22 cellular contexts compared by ENCODE assay signal in the genomic region with DNA sequence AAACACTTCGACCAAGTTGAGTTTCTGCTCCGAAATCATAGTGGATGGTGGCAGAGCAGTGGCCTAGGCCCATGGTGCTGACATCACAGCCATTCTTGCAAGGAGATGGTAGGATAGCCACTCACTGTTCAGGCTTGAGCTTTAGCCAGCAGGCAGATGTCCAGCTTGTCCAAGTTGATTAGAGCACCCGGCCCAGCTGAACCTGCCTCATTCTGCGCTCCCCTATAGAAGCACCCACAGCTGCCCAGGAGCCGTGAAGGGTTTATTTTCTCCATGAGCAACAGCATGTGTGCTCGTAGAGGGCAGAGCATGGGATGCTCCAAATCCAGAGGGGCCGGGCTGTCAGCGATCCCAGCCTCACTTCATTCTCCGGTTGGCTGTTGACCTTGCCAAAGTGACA. TPM values are rescaled to one million over a fixed set of nuclear protein-coding genes. Genes with fewer than 3 reads are reported as not detected.
DNase-seq lines count a peak whose midpoint lies in the region; ATAC-seq, FAIRE-seq and TF ChIP-seq lines count a peak whose summit lies in the region.
"Had no signal": no experiment of that assay in that cellular context is flagged by ENCODE, and none has a peak within 500 bp of the region (broad histone marks: within the 10 kb centered on the region; RNA-seq: fewer than 3 reads in every experiment).

No MANE protein-coding gene starts in this region.

- H3K9me3 ChIP-seq in right atrium auricular region (no peaks in the 10 kb centered on the region), K562 (replicated peaks; ENCODE audit: control insufficient read depth, insufficient read depth, low read depth, low read length) (no peaks in the 10 kb centered on the region)
- H3K9me3 ChIP-seq: A549; BLaER1 treated with 17β-estradiol and CSF1 and Interleukin-3, amounts not matched to agents 10 nM and 100 nM; Caco-2 had no signal

- H3K27ac ChIP-seq in right atrium auricular region: no peak overlapping the region
- H3K27ac ChIP-seq in K562 (ENCODE audit: extremely low read depth, low read depth, low read length): no peak overlapping the region
- H3K27ac ChIP-seq: 22Rv1; A549; BLaER1 treated with 17β-estradiol and CSF1 and Interleukin-3, amounts not matched to agents 10 nM and 100 nM; C4-2B had no signal

- H3K4me1 ChIP-seq in right atrium auricular region (no peaks in the 10 kb centered on the region), K562 (replicated peaks in 1 of 2; ENCODE audit: control insufficient read depth in 2 of 2, insufficient read depth in 2 of 2, low read length in 2 of 2) (no peaks in the 10 kb centered on the region)
- H3K4me1 ChIP-seq: A549; BLaER1 treated with 17β-estradiol and CSF1 and Interleukin-3, amounts not matched to agents 10 nM and 100 nM; Caco-2 had no signal

- POLR2A ChIA-PET in K562 (lab: Yijun Ruan, JAX): interaction anchor here (0.6 kb wide), 1 partner anchor 24 kb away, joined by 3 read pairs; no protein-coding TSS in a partner anchor

- BruUV-seq in K562 (replicated peaks; lab: Mats Ljungman, UMichigan): no TSS peak

- H3K4me3 ChIP-seq in right atrium auricular region: no peak overlapping the region
- no peak overlapping the region for H3K4me3 ChIP-seq in K562
- H3K4me3 ChIP-seq: A549; BLaER1 treated with 17β-estradiol and CSF1 and Interleukin-3, amounts not matched to agents 10 nM and 100 nM had no signal

- TF ChIP-seq CTCF in right atrium auricular region (IDR thresholded peaks at IDR 0.05): no peak
- no peak for TF ChIP-seq CTCF in K562 (IDR thresholded peaks at IDR 0.05 in 2 of 3, conservative IDR thresholded peaks at IDR 0.05 in 1 of 3; ENCODE audit: insufficient read depth in 2 of 3, low read depth in 1 of 3, low read length in 3 of 3)
- no peak for TF ChIP-seq CTCF in GM10266 (IDR thresholded peaks at IDR 0.05; ENCODE audit: control insufficient read depth, insufficient read depth, low read depth, missing control alignments)

- no peak overlapping the region for H2AFZ ChIP-seq in K562 (ENCODE audit: low read depth, low read length)

- no peak overlapping the region for H3K9ac ChIP-seq in K562 (ENCODE audit: insufficient read depth in 1 of 2, low read depth in 2 of 2, low read length in 2 of 2)
- H3K9ac ChIP-seq: BLaER1 treated with 17β-estradiol and CSF1 and Interleukin-3, amounts not matched to agents 10 nM and 100 nM had no signal

- CTCF ChIA-PET in K562 (lab: Yijun Ruan, JAX; ENCODE audit: low intra/inter-chr PET ratio): no interaction called here

- no peak for FAIRE-seq in K562 (lab: Jason Lieb, UNC)
- FAIRE-seq: A549, D721Med, G401.6, GM12891, GM18507 had no signal

- no peaks in the 10 kb centered on the region; the same call in 1 of the 2 replicates for H4K20me1 ChIP-seq in K562 (replicated peaks; ENCODE audit: control insufficient read depth, insufficient read depth, low read length)
- H4K20me1 ChIP-seq: BLaER1 treated with 17β-estradiol and CSF1 and Interleukin-3, amounts not matched to agents 10 nM and 100 nM had no signal

- TF ChIP-seq EP300 in K562 (IDR thresholded peaks at IDR 0.05; ENCODE audit: low read length): no peak

- 98% methylated on average over 9 of the region's 9 CpGs for WGBS in K562 (ENCODE audit: insufficient coverage, low coverage, missing lambda C conversion rate)

- DNase-seq in cardiac septum (ENCODE audit: low spot score) (peak; percentile 74), right atrium auricular region (ENCODE audit: low spot score) (no peak), K562 (ENCODE audit: extremely low read depth in 1 of 4, low spot score in 3 of 4) (no peak), mesenteric fat pad (ENCODE audit: low spot score) (peak; percentile 62), GM10266 (ENCODE audit: extremely low spot score) (no peak), NCI-H146 treated with DMSO at 0.1 percent for 48 hours (lab: John Stamatoyannopoulos, UW; ENCODE audit: unreplicated experiment) (no peak)
- no peak for DNase-seq in activated CD4-positive, alpha-beta T cell treated with anti-CD3 and anti-CD28 coated beads, Interleukin-2, amount 50 U/mL, for 4 hours
- DNase-seq: AML-193; Caco-2; Calu3; CD4-positive, alpha-beta T cell; CD8-positive, alpha-beta T cell; DMS79 treated with DMSO at 0.1 percent for 48 hours; GF-D8 had no signal

- H3K4me2 ChIP-seq in K562 (ENCODE audit: insufficient read depth, low read length): no peak overlapping the region
- H3K4me2 ChIP-seq: A549; BLaER1 treated with 17β-estradiol and CSF1 and Interleukin-3, amounts not matched to agents 10 nM and 100 nM had no signal

- no peaks in the 10 kb centered on the region for H3K27me3 ChIP-seq in right atrium auricular region
- H3K27me3 ChIP-seq in K562 (ENCODE audit: control insufficient read depth in 2 of 2, insufficient read depth in 2 of 2, low read length in 2 of 2): no peaks in the 10 kb centered on the region
- H3K27me3 ChIP-seq: BLaER1 treated with 17β-estradiol and CSF1 and Interleukin-3, amounts not matched to agents 10 nM and 100 nM had no signal

- TF ChIP-seq POLR2A in K562 (conservative IDR thresholded peaks at IDR 0.05): 0 out of 2 replicates have a peak, but pooled peaks have one; percentile 22

- no peaks in the 10 kb centered on the region for H3K9me1 ChIP-seq in K562 (ENCODE audit: control insufficient read depth, insufficient read depth, low read length)

- intact Hi-C loops in cardiac septum (cut with DNase I): no loop called here
- intact Hi-C loops in K562 (cut with micrococcal nuclease): no loop called here

- H3K36me3 ChIP-seq in right atrium auricular region (peaks cover 43% of the 10 kb centered on the region), K562 (ENCODE audit: control insufficient read depth, insufficient read depth, low read length) (peaks cover 51% of the 10 kb centered on the region)

- no peak for TF ChIP-seq RAD21 in K562 (CRISPR knock-in tag; conservative IDR thresholded peaks at IDR 0.05 in 1 of 2, IDR thresholded peaks at IDR 0.05 in 1 of 2)

- H3K79me2 ChIP-seq in K562 (ENCODE audit: control insufficient read depth, insufficient read depth, low read length): no peaks in the 10 kb centered on the region

- in situ Hi-C loops in K562 (cut with MboI): no loop called here

- no peak for ATAC-seq in K562
- ATAC-seq: A549; CD8-positive, alpha-beta T cell had no signal

TF ChIP-seq in K562, 482 proteins besides CTCF, POLR2A, EP300 and RAD21:
- no peak for TF ChIP-seq ZNF347 (CRISPR knock-in tag; IDR thresholded peaks at IDR 0.05; ENCODE audit: low read depth)
- no peak for TF ChIP-seq ZNF79 (CRISPR knock-in tag; IDR thresholded peaks at IDR 0.05; ENCODE audit: low read depth)
- no peak for TF ChIP-seq MEF2A (IDR thresholded peaks at IDR 0.05; ENCODE audit: control insufficient read depth, low read depth, low read length)
- TF ChIP-seq CREB1 (IDR thresholded peaks at IDR 0.05): no peak
- no peak for TF ChIP-seq CREB1 (CRISPR knock-in tag; IDR thresholded peaks at IDR 0.05)

RNA-seq across cellular contexts. Expression of a gene that starts 16.2 kb away (rescaled TPM):
- total RNA-seq in cardiac septum (22.4 TPM), right atrium auricular region (10 to 100 TPM; 14.8 to 25.3 TPM), K562 (2014; rRNA removed) (24.7 and 31.1 TPM in 2 replicates), K562 (2014; rRNA removed; fragmentation: Illumina TruSeq; extraction: Trizol) (18.1 and 18.3 TPM in 2 replicates), K562 (2015; rRNA removed; fragmentation: Illumina TruSeq; extraction: Trizol) (18.0 and 19.7 TPM in 2 replicates), K562 (2021) (31.3 and 37.1 TPM in 2 replicates), mesenteric fat pad (45.1 TPM)
- 228 and 309 TPM in 2 replicates for total RNA-seq in K562 (2011; cell fraction: chromatin; rRNA removed; ENCODE audit: low replicate concordance)
- total RNA-seq in K562 (2011; cell fraction: nucleolus; rRNA removed): 191 and 194 TPM in 2 replicates
- total RNA-seq in K562 (2011; cell fraction: nucleoplasm; rRNA removed): 157 and 162 TPM in 2 replicates
- polyA plus RNA-seq in K562 (2011; rRNA removed) (47.3 and 48.3 TPM in 2 replicates), K562 (2014; fragmentation: Illumina TruSeq; extraction: Trizol) (18.5 and 21.5 TPM in 2 replicates), K562 (2014; fragmentation: Nextera tagmentation; extraction: Ambion mirVana) (10 to 100 TPM in 1 of 2 experiments, 1 to 10 TPM in 1; 6.4 to 10.8 TPM), K562 (2014; rRNA removed) (23.4 and 28.9 TPM in 2 replicates)
- 30.5 and 31.5 TPM in 2 replicates for polyA plus RNA-seq in K562 (2011; cell fraction: cytosol; rRNA removed)
- polyA plus RNA-seq in K562 (2011; cell fraction: nucleus; rRNA removed): 184 and 242 TPM in 2 replicates
- polyA plus RNA-seq in K562 (2012): 24.9 and 34.6 TPM in 2 replicates
- polyA minus RNA-seq in K562 (2011; rRNA and poly(A)+ RNA removed): 41.8 and 51.6 TPM in 2 replicates
- 17.5 and 22.9 TPM in 2 replicates for polyA minus RNA-seq in K562 (2011; cell fraction: cytosol; rRNA and poly(A)+ RNA removed)
- 77.8 and 92.9 TPM in 2 replicates for polyA minus RNA-seq in K562 (2011; cell fraction: nucleus; rRNA and poly(A)+ RNA removed)

RNA-seq across cellular contexts. Expression of a gene that starts 16.3 kb away (rescaled TPM):
- 14.9 TPM for total RNA-seq in cardiac septum
- 1 to 10 TPM; 7.3 to 8.2 TPM for total RNA-seq in right atrium auricular region
- total RNA-seq in K562 (2011; cell fraction: chromatin; rRNA removed; ENCODE audit: low replicate concordance): 51.1 and 126 TPM in 2 replicates
- total RNA-seq in K562 (2011; cell fraction: nucleolus; rRNA removed): 39.9 and 49.0 TPM in 2 replicates
- total RNA-seq in K562 (2011; cell fraction: nucleoplasm; rRNA removed): 35.1 and 42.9 TPM in 2 replicates
- total RNA-seq in K562 (2014; rRNA removed): 25.7 and 54.6 TPM in 2 replicates
- 39.3 and 44.6 TPM in 2 replicates for total RNA-seq in K562 (2014; rRNA removed; fragmentation: Illumina TruSeq; extraction: Trizol)
- total RNA-seq in K562 (2015; rRNA removed; fragmentation: Illumina TruSeq; extraction: Trizol): 27.4 and 29.9 TPM in 2 replicates
- total RNA-seq in K562 (2021): 27.1 and 29.8 TPM in 2 replicates
- 30.6 and 32.8 TPM in 2 replicates for polyA plus RNA-seq in K562 (2011; rRNA removed)
- 10.2 and 16.2 TPM in 2 replicates for polyA plus RNA-seq in K562 (2011; cell fraction: cytosol; rRNA removed)
- 22.9 and 26.9 TPM in 2 replicates for polyA plus RNA-seq in K562 (2011; cell fraction: nucleus; rRNA removed)
- 19.2 and 19.4 TPM in 2 replicates for polyA plus RNA-seq in K562 (2012)
- polyA plus RNA-seq in K562 (2014; fragmentation: Illumina TruSeq; extraction: Trizol): 29.0 and 33.0 TPM in 2 replicates
- 10 to 100 TPM; 27.8 to 32.2 TPM for polyA plus RNA-seq in K562 (2014; fragmentation: Nextera tagmentation; extraction: Ambion mirVana)
- polyA plus RNA-seq in K562 (2014; rRNA removed): 33.1 and 36.3 TPM in 2 replicates
- 55.6 and 70.5 TPM in 2 replicates for polyA minus RNA-seq in K562 (2011; rRNA and poly(A)+ RNA removed)
- 16.1 and 31.8 TPM in 2 replicates for polyA minus RNA-seq in K562 (2011; cell fraction: cytosol; rRNA and poly(A)+ RNA removed)
- 37.8 and 61.0 TPM in 2 replicates for polyA minus RNA-seq in K562 (2011; cell fraction: nucleus; rRNA and poly(A)+ RNA removed)
- 18.2 TPM for total RNA-seq in mesenteric fat pad

Comparison
In these comparisons a context has a peak if more than half of its experiments do, and no peak if none do; other contexts are left out.
1. DNase-seq: peak in cardiac septum (single experiment) and mesenteric fat pad (single experiment); none in right atrium auricular region (single experiment), K562 (0 of 4), GM10266 (single experiment), NCI-H146 treated with DMSO at 0.1 percent for 48 hours (single experiment) and activated CD4-positive, alpha-beta T cell treated with anti-CD3 and anti-CD28 coated beads, Interleukin-2, amount 50 U/mL, for 4 hours (0 of 2).